In the genomic region with DNA sequence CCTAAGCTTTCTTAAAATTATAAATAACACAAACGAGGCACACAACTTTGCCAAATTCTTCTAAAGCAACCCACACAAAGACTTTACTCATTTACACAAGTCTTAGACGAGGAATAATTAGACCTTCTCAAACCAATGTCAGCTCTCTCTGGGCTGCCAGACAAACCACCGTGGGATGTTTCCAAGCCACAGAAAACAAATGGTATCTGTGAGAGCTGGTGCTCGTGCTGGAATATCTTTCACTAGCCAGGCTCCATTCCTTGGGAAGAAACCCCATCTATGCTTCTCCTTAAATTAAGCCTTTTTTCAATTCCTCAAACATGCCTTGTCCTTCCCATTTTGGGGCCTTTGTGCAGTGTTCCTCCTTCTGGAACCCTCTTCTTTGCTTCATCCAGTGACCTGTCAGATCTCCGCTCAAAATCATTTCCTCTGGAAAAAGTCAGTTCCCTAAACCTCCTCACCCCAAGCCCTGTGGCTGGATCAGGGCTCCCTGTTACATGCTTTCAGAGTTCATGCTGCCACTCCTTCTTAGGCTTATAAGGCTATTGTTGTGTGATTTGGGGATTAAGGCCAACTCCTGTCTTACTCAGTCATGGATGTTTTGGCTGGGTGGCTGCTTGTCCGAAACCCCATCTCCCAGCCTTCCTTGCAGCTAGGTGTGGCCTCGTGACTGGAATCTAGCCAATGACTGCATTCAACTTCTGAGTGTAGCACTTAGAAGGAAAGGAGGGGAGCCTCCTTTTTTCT, we compare ENCODE assay signal across 8 cellular contexts.
DNase-seq lines count a peak whose midpoint lies in the region; ATAC-seq and TF ChIP-seq lines count a peak whose summit lies in the region.

No MANE protein-coding gene starts in this region.

- DNase-seq in AG09319 (ENCODE audit: extremely low read depth, low read depth) (peak; percentile 19), astrocyte of the hippocampus (ENCODE audit: low read depth, low spot score) (peak; percentile 93), medulla oblongata (ENCODE audit: extremely low spot score) (peak; percentile 53), RKO (ENCODE audit: low spot score) (no peak), NK-92 (lab: John Stamatoyannopoulos, UW; ENCODE audit: unreplicated experiment) (no peak)
- DNase-seq in effector CD4-positive, alpha-beta T cell = no peak

- ATAC-seq in HG03280 (IDR thresholded peaks at IDR 0.05; ENCODE audit: unreplicated experiment) (peak; percentile 12), GM18868 (IDR thresholded peaks at IDR 0.05; ENCODE audit: unreplicated experiment) (no peak)

- no peak for TF ChIP-seq CTCF in AG09319 (IDR thresholded peaks at IDR 0.05; ENCODE audit: low read depth, low read length)

Comparison
In these comparisons a context has a peak if more than half of its experiments do, and no peak if none do; other contexts are left out.
1. DNase-seq: peak in AG09319 (single experiment), astrocyte of the hippocampus (single experiment) and medulla oblongata (single experiment); none in RKO (single experiment), effector CD4-positive, alpha-beta T cell (single experiment) and NK-92 (single experiment).